ENCODE assay signal across 33 cellular contexts in genomic region chr7:151001546-151001945, GRCh38. TPM values are rescaled to one million over a fixed set of nuclear protein-coding genes. Genes with fewer than 3 reads are reported as not detected.
"Had no signal": no experiment of that assay in that cellular context is flagged by ENCODE, and none has a peak within 500 bp of the region (broad histone marks: within the 10 kb centered on the region; RNA-seq: fewer than 3 reads in every experiment).

No MANE protein-coding gene starts in this region.

- H3K4me1 ChIP-seq: adrenal gland, body of pancreas, colonic mucosa had no signal

- ATAC-seq: activated CD4-positive, alpha-beta T cell treated with anti-CD3 and anti-CD28 coated beads for 36 hours; activated CD8-positive, alpha-beta memory T cell treated with anti-CD3 and anti-CD28 coated beads, Interleukin-2, amount 10 ng/mL, durations not matched to agents 7 days and 5 days; activated CD8-positive, alpha-beta T cell treated with anti-CD3 and anti-CD28 coated beads, Interleukin-2, amount 10 ng/mL, durations not matched to agents 7 days and 5 days; activated naive CD8-positive, alpha-beta T cell treated with anti-CD3 and anti-CD28 coated beads, Interleukin-2, amount 50 U/mL, for 24 hours; body of pancreas; gastroesophageal sphincter; T-cell had no signal

- H3K27ac ChIP-seq: adrenal gland, body of pancreas, cardiac muscle cell, colonic mucosa, epithelial cell of prostate, esophagus squamous epithelium, gastroesophageal sphincter had no signal

- H3K4me3 ChIP-seq: adrenal gland, body of pancreas, cardiac muscle cell, colonic mucosa, esophagus squamous epithelium, gastroesophageal sphincter had no signal

- H3K9me3 ChIP-seq: adrenal gland, body of pancreas, colonic mucosa, esophagus squamous epithelium, gastroesophageal sphincter had no signal

- H3K27me3 ChIP-seq: adrenal gland, body of pancreas, cardiac muscle cell, colonic mucosa had no signal

- DNase-seq: activated CD4-positive, alpha-beta memory T cell treated with anti-CD3 and anti-CD28 coated beads for 36 hours; activated CD4-positive, alpha-beta T cell treated with anti-CD3 and anti-CD28 coated beads for 36 hours; activated CD4-positive, alpha-beta T cell treated with anti-CD3 and anti-CD28 coated beads, Interleukin-2, amount 10 ng/mL, durations not matched to agents 24 days and 14 days; activated CD4-positive, CD25-positive, alpha-beta regulatory T cell; activated CD4-positive, CD25-positive, alpha-beta regulatory T cell treated with anti-CD3 and anti-CD28 coated beads, Interleukin-2, amount 50 U/mL, for 72 hours; activated CD8-positive, alpha-beta memory T cell treated with anti-CD3 and anti-CD28 coated beads, Interleukin-2, amount 10 ng/mL, durations not matched to agents 7 days and 5 days; activated CD8-positive, alpha-beta memory T cell treated with anti-CD3 and anti-CD28 coated beads, Interleukin-2, amount 50 U/mL, for 4 hours; activated CD8-positive, alpha-beta T cell treated with anti-CD3 and anti-CD28 coated beads, Interleukin-2, amount 10 ng/mL, durations not matched to agents 7 days and 5 days; activated effector memory CD4-positive, alpha-beta T cell treated with anti-CD3 and anti-CD28 coated beads, Interleukin-2, amount 50 U/mL, for 16 hours; activated naive CD4-positive, alpha-beta T cell treated with anti-CD3 and anti-CD28 coated beads for 36 hours; activated naive CD8-positive, alpha-beta T cell treated with anti-CD3 and anti-CD28 coated beads for 36 hours; activated naive CD8-positive, alpha-beta T cell treated with anti-CD3 and anti-CD28 coated beads, Interleukin-2, amount 50 U/mL, for 24 hours; activated T-cell treated with anti-CD3 and anti-CD28 coated beads, Interleukin-2, amount 50 U/mL, for 1 hour; activated T-cell treated with anti-CD3 and anti-CD28 coated beads, Interleukin-2, amount 50 U/mL, for 48 hours; adrenal gland; amygdala; body of pancreas; central memory CD4-positive, alpha-beta T cell; cerebellar nuclear complex; colonic mucosa; effector CD8-positive, alpha-beta T cell; esophagus squamous epithelium; foreskin melanocyte; SW 1271; T-cell; T1000 had no signal

- H3K36me3 ChIP-seq: adrenal gland, cardiac muscle cell, colonic mucosa had no signal

RNA-seq across cellular contexts. Expression of gene ATG9B, which starts 22.7 kb away (rescaled TPM):
- total RNA-seq: body of pancreas, endothelial cell of umbilical vein, glomerular endothelial cell had no signal
- polyA plus RNA-seq: aorta had no signal

RNA-seq across cellular contexts. Expression of gene KCNH2, which starts 23.4 kb away (rescaled TPM):
- total RNA-seq: activated CD8-positive, alpha-beta T cell treated with anti-CD3 and anti-CD28 coated beads, Interleukin-2, amount 10 ng/mL, durations not matched to agents 7 days and 5 days; dermis microvascular lymphatic vessel endothelial cell; glomerular endothelial cell had no signal
